In the genomic region with DNA sequence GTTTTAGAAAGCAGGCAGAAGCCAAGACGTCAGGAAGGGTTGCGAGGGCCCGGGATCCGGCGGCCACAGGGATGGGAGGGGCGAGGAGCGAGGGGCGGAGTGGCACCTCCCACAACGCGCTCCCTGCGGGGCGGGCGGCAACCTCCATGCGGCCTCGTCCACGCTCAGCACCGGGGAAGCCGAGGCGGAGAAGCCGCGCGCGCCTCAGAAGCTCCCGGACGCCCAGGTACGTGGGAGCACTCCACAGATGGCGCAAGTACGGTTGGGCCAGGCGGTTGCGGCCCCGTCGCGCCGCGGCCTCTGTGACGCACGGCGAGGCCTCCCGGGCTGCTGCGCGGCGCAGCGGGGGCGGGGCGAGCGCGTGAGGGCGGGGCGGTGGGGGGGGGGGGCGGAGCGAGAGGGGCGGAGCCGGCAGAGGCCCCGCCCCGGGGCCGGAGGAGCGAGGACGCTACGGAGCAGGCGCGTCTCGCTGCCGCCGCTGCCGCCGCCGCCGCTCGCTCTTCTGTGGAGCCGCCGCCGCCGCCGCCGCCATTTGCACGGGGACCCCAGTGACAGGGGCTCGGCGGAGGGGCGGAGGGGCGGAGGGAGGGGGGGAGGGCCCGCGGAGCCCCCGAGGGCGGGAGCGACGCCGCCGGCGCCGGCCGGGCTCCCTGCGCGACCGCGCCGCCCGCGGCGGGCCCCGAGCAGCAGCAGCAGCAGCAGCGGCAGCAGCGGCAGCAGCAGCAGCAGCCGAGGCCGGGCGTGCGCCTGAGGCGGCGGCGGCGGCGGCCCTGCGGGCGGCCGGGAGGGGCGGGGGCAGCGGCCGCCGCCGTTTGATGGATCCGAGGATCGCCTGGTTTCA, we compare ENCODE assay signal across 8 cellular contexts. TPM values are rescaled to one million over a fixed set of nuclear protein-coding genes. Genes with fewer than 3 reads are reported as not detected.
A peak's percentile ranks its signal among the peaks of the same experiment; 100 is the strongest.
DNase-seq lines count a peak whose midpoint lies in the region; ATAC-seq and TF ChIP-seq lines count a peak whose summit lies in the region.

TSS of gene TENT4B (plus strand) at position 500 of the 841 bp plus-strand sequence. CDS start at position 816, 316 bp downstream.

- H3K4me3 ChIP-seq in HUES48 (ENCODE audit: low read depth, low read length) (peak within 1 kb of the TSS; percentile 95), fibroblast of mammary gland (ENCODE audit: control insufficient read depth, low read depth, low read length) (peak within 1 kb of the TSS; percentile 73)

- H3K36me3 ChIP-seq in HUES48 (ENCODE audit: control insufficient read depth, insufficient read depth, low read length): no peaks in the 10 kb centered on the region

- peak within 1 kb of the TSS; percentile 95 for H3K27ac ChIP-seq in HUES48 (ENCODE audit: low read depth, low read length)

- H3K4me1 Mint-ChIP-seq in activated T-helper 2 cell treated with anti-CD3 and anti-CD28 coated beads, Interferon-gamma antibody, Interleukin-2, Interleukin-4, amounts not matched to agents 10 μg/mL and 5 μg/mL and 100 μg/mL, durations not matched to agents 14 hours and 24 hours and 36 hours (ENCODE audit: low read depth): peaks cover 31% of the 10 kb centered on the region
- peaks cover 28 to 35% of the 10 kb centered on the region in 2 donors for H3K4me1 Mint-ChIP-seq in natural killer cell treated with Interleukin-12 subunit alpha and Interleukin-12 subunit beta and Interleukin-15 and Interleukin-18, amount 100 ng/mL, for 72 hours (ENCODE audit: low read depth in 2 of 2)

- H3K4me1 ChIP-seq in HUES48 (ENCODE audit: control insufficient read depth, insufficient read depth, low read length): peaks cover 20% of the 10 kb centered on the region

- no peaks in the 10 kb centered on the region for H3K27me3 Mint-ChIP-seq in activated T-helper 2 cell treated with anti-CD3 and anti-CD28 coated beads, Interferon-gamma antibody, Interleukin-2, Interleukin-4, amounts not matched to agents 10 μg/mL and 5 μg/mL and 100 μg/mL, durations not matched to agents 14 hours and 24 hours and 36 hours (ENCODE audit: low read depth)
- H3K27me3 Mint-ChIP-seq in natural killer cell treated with Interleukin-12 subunit alpha and Interleukin-12 subunit beta and Interleukin-15 and Interleukin-18, amount 100 ng/mL, for 72 hours: no peaks in the 10 kb centered on the region

- intact Hi-C loops in activated T-helper 2 cell treated with anti-CD3 and anti-CD28 coated beads, Interferon-gamma antibody, Interleukin-2, Interleukin-4, amounts not matched to agents 10 μg/mL and 5 μg/mL and 100 μg/mL, durations not matched to agents 14 hours and 24 hours and 36 hours (cut with micrococcal nuclease): loop anchor here (1.0 to 5.0 kb wide), 6 partner anchors 14 to 588 kb away; partner anchors contain the start of genes CNEP1R1 and HEATR3

- no peaks in the 10 kb centered on the region for H3K27me3 ChIP-seq in HUES48 (ENCODE audit: control insufficient read depth, insufficient read depth, low read length)

- H3K9me3 Mint-ChIP-seq in activated T-helper 2 cell treated with anti-CD3 and anti-CD28 coated beads, Interferon-gamma antibody, Interleukin-2, Interleukin-4, amounts not matched to agents 10 μg/mL and 5 μg/mL and 100 μg/mL, durations not matched to agents 14 hours and 24 hours and 36 hours: no peaks in the 10 kb centered on the region
- H3K9me3 Mint-ChIP-seq in natural killer cell treated with Interleukin-12 subunit alpha and Interleukin-12 subunit beta and Interleukin-15 and Interleukin-18, amount 100 ng/mL, for 72 hours: no peaks in the 10 kb centered on the region

- peak; percentile 52 for DNase-seq in DMS53 treated with DMSO at 0.1 percent for 48 hours (lab: John Stamatoyannopoulos, UW; ENCODE audit: unreplicated experiment)
- DNase-seq in RKO (ENCODE audit: low spot score): peak; percentile 76
- peak; percentile 90 for DNase-seq in activated T-helper 2 cell treated with anti-CD3 and anti-CD28 coated beads, Interferon-gamma antibody, Interleukin-2, Interleukin-4, amounts not matched to agents 10 μg/mL and 5 μg/mL and 100 μg/mL, durations not matched to agents 14 hours and 24 hours and 36 hours (ENCODE audit: low spot score)
- peak; percentile 73 for DNase-seq in fibroblast of mammary gland (ENCODE audit: low read depth)
- peak; percentile 88 for DNase-seq in natural killer cell treated with Interleukin-12 subunit alpha and Interleukin-12 subunit beta and Interleukin-15 and Interleukin-18, amount 100 ng/mL, for 72 hours (ENCODE audit: low spot score)
- DNase-seq in stimulated activated naive CD4-positive, alpha-beta T cell treated with Interleukin-2 at 50 U/mL for 16 hours (lab: John Stamatoyannopoulos, UW): peak; percentile 82

- peak; percentile 67 for ATAC-seq in GM21447 (IDR thresholded peaks at IDR 0.05; ENCODE audit: unreplicated experiment)
- ATAC-seq in natural killer cell treated with Interleukin-12 subunit alpha and Interleukin-12 subunit beta and Interleukin-15 and Interleukin-18, amount 100 ng/mL, for 72 hours: peak; percentile 83 to 89

- peaks cover 19% of the 10 kb centered on the region for H3K36me3 Mint-ChIP-seq in activated T-helper 2 cell treated with anti-CD3 and anti-CD28 coated beads, Interferon-gamma antibody, Interleukin-2, Interleukin-4, amounts not matched to agents 10 μg/mL and 5 μg/mL and 100 μg/mL, durations not matched to agents 14 hours and 24 hours and 36 hours (ENCODE audit: low read depth)
- no peaks in the 10 kb centered on the region for H3K36me3 Mint-ChIP-seq in natural killer cell treated with Interleukin-12 subunit alpha and Interleukin-12 subunit beta and Interleukin-15 and Interleukin-18, amount 100 ng/mL, for 72 hours

- peak within 1 kb of the TSS; percentile 96 for H3K27ac Mint-ChIP-seq in activated T-helper 2 cell treated with anti-CD3 and anti-CD28 coated beads, Interferon-gamma antibody, Interleukin-2, Interleukin-4, amounts not matched to agents 10 μg/mL and 5 μg/mL and 100 μg/mL, durations not matched to agents 14 hours and 24 hours and 36 hours
- peak within 1 kb of the TSS; percentile 84 to 85 for H3K27ac Mint-ChIP-seq in natural killer cell treated with Interleukin-12 subunit alpha and Interleukin-12 subunit beta and Interleukin-15 and Interleukin-18, amount 100 ng/mL, for 72 hours

- TF ChIP-seq CTCF in fibroblast of mammary gland (conservative IDR thresholded peaks at IDR 0.05; ENCODE audit: control insufficient read depth, insufficient read depth, low read depth, low read length): no peak

- H3K9me3 ChIP-seq in HUES48 (ENCODE audit: control insufficient read depth, insufficient read depth, low read length): no peaks in the 10 kb centered on the region

- H3K9ac ChIP-seq in HUES48 (ENCODE audit: low read depth, low read length): peak within 1 kb of the TSS; percentile 99

- H3K4me3 Mint-ChIP-seq in activated T-helper 2 cell treated with anti-CD3 and anti-CD28 coated beads, Interferon-gamma antibody, Interleukin-2, Interleukin-4, amounts not matched to agents 10 μg/mL and 5 μg/mL and 100 μg/mL, durations not matched to agents 14 hours and 24 hours and 36 hours (ENCODE audit: low read depth): peak within 1 kb of the TSS; percentile 90
- peak within 1 kb of the TSS; percentile 92 for H3K4me3 Mint-ChIP-seq in natural killer cell treated with Interleukin-12 subunit alpha and Interleukin-12 subunit beta and Interleukin-15 and Interleukin-18, amount 100 ng/mL, for 72 hours

RNA-seq across cellular contexts. Expression of gene TENT4B, which starts in this region (rescaled TPM):
- 15.9 and 16.8 TPM in 2 replicates for total RNA-seq in activated T-helper 2 cell treated with anti-CD3 and anti-CD28 coated beads, Interferon-gamma antibody, Interleukin-2, Interleukin-4, amounts not matched to agents 10 μg/mL and 5 μg/mL and 100 μg/mL, durations not matched to agents 14 hours and 24 hours and 36 hours
- 10 to 100 TPM; 13.1 to 17.5 TPM for total RNA-seq in natural killer cell treated with Interleukin-12 subunit alpha and Interleukin-12 subunit beta and Interleukin-15 and Interleukin-18, amount 100 ng/mL, for 72 hours

Comparison
In these comparisons a context has a peak if more than half of its experiments do, and no peak if none do; other contexts are left out.
1. Peak in every context shown above with its lines: DNase-seq, ATAC-seq, H3K4me3 ChIP-seq and H3K27ac ChIP-seq.